In genomic region chr10:124064676-124065075, GRCh38 we compare ENCODE assay signal across 10 cellular contexts. TPM values are rescaled to one million over a fixed set of nuclear protein-coding genes. Genes with fewer than 3 reads are reported as not detected.
DNase-seq lines count a peak whose midpoint lies in the region; ATAC-seq and TF ChIP-seq lines count a peak whose summit lies in the region.
"Had no signal": no experiment of that assay in that cellular context is flagged by ENCODE, and none has a peak within 500 bp of the region (broad histone marks: within the 10 kb centered on the region; RNA-seq: fewer than 3 reads in every experiment).

No MANE protein-coding gene starts in this region.

- WGBS in spleen, 5 donors = 51 to 65% (median 59%) methylated on average over 6 of the region's 6 CpGs

- no peaks in the 10 kb centered on the region for H3K36me3 Mint-ChIP-seq in T-helper 1 cell treated with Interleukin-12 subunit alpha and Interleukin-12 subunit beta and Interleukin-4 antibody, amounts not matched to agents 30 μg/mL and 1 μg/mL, for 36 hours (ENCODE audit: low read depth)
- peaks cover 4% of the 10 kb centered on the region for H3K36me3 Mint-ChIP-seq in endothelial cell (ENCODE audit: low read depth, unreplicated experiment)

- peak overlapping the region; percentile 84 for H3K27ac Mint-ChIP-seq in T-helper 1 cell treated with Interleukin-12 subunit alpha and Interleukin-12 subunit beta and Interleukin-4 antibody, amounts not matched to agents 30 μg/mL and 1 μg/mL, for 36 hours
- peak overlapping the region; percentile 84 for H3K27ac Mint-ChIP-seq in endothelial cell (ENCODE audit: unreplicated experiment)

- no peaks in the 10 kb centered on the region for H4K20me1 ChIP-seq in PC-3 (ENCODE audit: low read length)

- H3F3A ChIP-seq in PC-3 (ENCODE audit: low read length, unreplicated experiment) = no peaks in the 10 kb centered on the region

- H3K36me3 ChIP-seq in PC-3 (ENCODE audit: low read depth, low read length) = no peaks in the 10 kb centered on the region
- H3K36me3 ChIP-seq in spleen = peaks cover 0 to 34% (median 0%) of the 10 kb centered on the region in 6 donors

- H3K4me3 Mint-ChIP-seq in T-helper 1 cell treated with Interleukin-12 subunit alpha and Interleukin-12 subunit beta and Interleukin-4 antibody, amounts not matched to agents 30 μg/mL and 1 μg/mL, for 36 hours = peak overlapping the region; percentile 79
- H3K4me3 Mint-ChIP-seq in endothelial cell (ENCODE audit: unreplicated experiment) = no peak overlapping the region

- H3K9me2 ChIP-seq in PC-3 (replicated peaks; ENCODE audit: low read length) = no peaks in the 10 kb centered on the region

- peaks cover 18% of the 10 kb centered on the region for H3K4me1 Mint-ChIP-seq in T-helper 1 cell treated with Interleukin-12 subunit alpha and Interleukin-12 subunit beta and Interleukin-4 antibody, amounts not matched to agents 30 μg/mL and 1 μg/mL, for 36 hours (ENCODE audit: low read depth)
- peaks cover 46% of the 10 kb centered on the region for H3K4me1 Mint-ChIP-seq in endothelial cell (ENCODE audit: unreplicated experiment)

- H3K9me3 ChIP-seq in PC-3 (ENCODE audit: low read length) (no peaks in the 10 kb centered on the region), spleen (no peaks in the 10 kb centered on the region)

- DNase-seq in T-helper 1 cell (no peak), PC-3 (no peak), endothelial cell (ENCODE audit: low spot score) (no peak), spleen (no peak), NCI-H82 (lab: John Stamatoyannopoulos, UW) (no peak), midbrain (lab: John Stamatoyannopoulos, UW) (no peak)
- DNase-seq: 8988T, NCI-H226 had no signal

- H3K4me3 ChIP-seq in PC-3 (ENCODE audit: low read length) = no peak overlapping the region
- H3K4me3 ChIP-seq in spleen = peak overlapping the region in 2 of 8 donors; percentile 1 to 2

- no peaks in the 10 kb centered on the region for H3K27me3 ChIP-seq in PC-3 (ENCODE audit: low read length)
- no peaks in the 10 kb centered on the region for H3K27me3 ChIP-seq in spleen (replicated peaks in 1 of 7)

- POLR2A ChIA-PET in PC-3 (lab: Charles Lee; ENCODE audit: unreplicated experiment) = interaction anchor here (0.7 kb wide), 1 partner anchor 21 kb away, joined by 6 read pairs; no protein-coding TSS in a partner anchor

- H3K4me1 ChIP-seq in PC-3 (ENCODE audit: insufficient read depth, low read length) (peaks cover 29% of the 10 kb centered on the region), spleen (peaks cover 20 to 92% (median 67%) of the 10 kb centered on the region in 6 donors)

- BruUV-seq in PC-3 (replicated peaks; lab: Mats Ljungman, UMichigan) = no TSS peak

- H3K27ac ChIP-seq in PC-3 (ENCODE audit: low read length) = peak overlapping the region; percentile 93
- peak overlapping the region in 7 of 8 donors; percentile 61 to 82 (median 72) for H3K27ac ChIP-seq in spleen

- peaks cover 7% of the 10 kb centered on the region for H3K27me3 Mint-ChIP-seq in T-helper 1 cell treated with Interleukin-12 subunit alpha and Interleukin-12 subunit beta and Interleukin-4 antibody, amounts not matched to agents 30 μg/mL and 1 μg/mL, for 36 hours (ENCODE audit: low read depth)
- H3K27me3 Mint-ChIP-seq in endothelial cell (ENCODE audit: unreplicated experiment) = no peaks in the 10 kb centered on the region

- no peak overlapping the region for H2AFZ ChIP-seq in PC-3 (ENCODE audit: low read length)

- TF ChIP-seq POLR2A in spleen (IDR thresholded peaks at IDR 0.05) = no peak

- H3K79me2 ChIP-seq in PC-3 (ENCODE audit: low read length) = peaks cover 13% of the 10 kb centered on the region; the same call in 1 of the 2 replicates

- peak overlapping the region; percentile 84 for H3K4me2 ChIP-seq in PC-3 (ENCODE audit: low read length)

- CTCF ChIA-PET in PC-3 (lab: Charles Lee) = interaction anchor here (0.6 kb wide), 1 partner anchor 29 kb away, joined by 4 read pairs; no protein-coding TSS in a partner anchor

- ATAC-seq in PC-3 = no peak
- ATAC-seq in GM21526 (IDR thresholded peaks at IDR 0.05; ENCODE audit: low FRiP score, unreplicated experiment) = no peak

- TF ChIP-seq CTCF in PC-3 (conservative IDR thresholded peaks at IDR 0.05; ENCODE audit: low read depth, low read length) = no peak
- TF ChIP-seq CTCF in endothelial cell (IDR thresholded peaks at IDR 0.05; ENCODE audit: unreplicated experiment) = no peak
- TF ChIP-seq CTCF in spleen (IDR thresholded peaks at IDR 0.05 in 8 of 11, conservative IDR thresholded peaks at IDR 0.05 in 3 of 11) = no peak

- intact Hi-C loops in PC-3 (cut with micrococcal nuclease) (loop anchor here (2.0 to 5.0 kb wide), 2 partner anchors 26 to 43 kb away; no protein-coding TSS in a partner anchor), spleen (cut with DNase I; ENCODE audit: low total_unique reads) (no loop called here)

- H3K9me3 Mint-ChIP-seq in T-helper 1 cell treated with Interleukin-12 subunit alpha and Interleukin-12 subunit beta and Interleukin-4 antibody, amounts not matched to agents 30 μg/mL and 1 μg/mL, for 36 hours = no peaks in the 10 kb centered on the region
- no peaks in the 10 kb centered on the region for H3K9me3 Mint-ChIP-seq in endothelial cell (ENCODE audit: unreplicated experiment)

- H3K9ac ChIP-seq in PC-3 (ENCODE audit: low read length) = no peak overlapping the region

RNA-seq across cellular contexts. Expression of gene CHST15, which starts 28.7 kb away (rescaled TPM):
- 16.4 and 17.1 TPM in 2 replicates for total RNA-seq in PC-3 (2014; rRNA removed)
- 148 TPM for total RNA-seq in endothelial cell (ENCODE audit: unreplicated experiment)
- 100 to 1,000 TPM in 6 of 7 donors, 10 to 100 TPM in 1; 78.3 to 133 (median 107) TPM for total RNA-seq in spleen
- 10 to 100 TPM in 1 of 3 donors, 1 to 10 TPM in 2; 6.1 to 10.6 (median 6.3) TPM for polyA plus RNA-seq in spleen
